In genomic region chrX:125436855-125437254, GRCh38 we compare ENCODE assay signal across 10 cellular contexts.
DNase-seq lines count a peak whose midpoint lies in the region; ATAC-seq and TF ChIP-seq lines count a peak whose summit lies in the region.
"Had no signal": no experiment of that assay in that cellular context is flagged by ENCODE, and none has a peak within 500 bp of the region (broad histone marks: within the 10 kb centered on the region; RNA-seq: fewer than 3 reads in every experiment).

No MANE protein-coding gene starts in this region.

- no peaks in the 10 kb centered on the region for H3K4me1 Mint-ChIP-seq in activated CD4-positive, alpha-beta T cell treated with anti-CD3 and anti-CD28 coated beads for 36 hours
- H3K4me1 Mint-ChIP-seq: activated naive CD4-positive, alpha-beta T cell treated with anti-CD3 and anti-CD28 coated beads, Interleukin-2, amount 50 U/mL, for 24 hours had no signal

- H3K4me3 ChIP-seq in left ventricle myocardium inferior: no peak overlapping the region
- H3K4me3 ChIP-seq in epithelial cell of proximal tubule (ENCODE audit: low read depth, low read length): no peak overlapping the region

- no peak overlapping the region for H3K4me3 Mint-ChIP-seq in activated CD4-positive, alpha-beta T cell treated with anti-CD3 and anti-CD28 coated beads for 36 hours
- H3K4me3 Mint-ChIP-seq: activated naive CD4-positive, alpha-beta T cell treated with anti-CD3 and anti-CD28 coated beads, Interleukin-2, amount 50 U/mL, for 24 hours; CD8-positive, alpha-beta T cell had no signal

- no peak for ATAC-seq in activated CD4-positive, alpha-beta T cell treated with anti-CD3 and anti-CD28 coated beads for 36 hours
- no peak for ATAC-seq in GM21367 (IDR thresholded peaks at IDR 0.05; ENCODE audit: unreplicated experiment)
- ATAC-seq: CD8-positive, alpha-beta T cell had no signal

- H3K27ac Mint-ChIP-seq in activated CD4-positive, alpha-beta T cell treated with anti-CD3 and anti-CD28 coated beads for 36 hours: no peak overlapping the region
- H3K27ac Mint-ChIP-seq: activated naive CD4-positive, alpha-beta T cell treated with anti-CD3 and anti-CD28 coated beads, Interleukin-2, amount 50 U/mL, for 24 hours; CD8-positive, alpha-beta T cell had no signal

- TF ChIP-seq CTCF in left ventricle myocardium inferior (IDR thresholded peaks at IDR 0.05; ENCODE audit: borderline replicate concordance) (peak; percentile 24), epithelial cell of proximal tubule (conservative IDR thresholded peaks at IDR 0.05; ENCODE audit: low read depth, low read length) (peak; percentile 58)

- H3K9me3 Mint-ChIP-seq in activated CD4-positive, alpha-beta T cell treated with anti-CD3 and anti-CD28 coated beads for 36 hours (ENCODE audit: low read depth): no peaks in the 10 kb centered on the region
- H3K9me3 Mint-ChIP-seq: activated naive CD4-positive, alpha-beta T cell treated with anti-CD3 and anti-CD28 coated beads, Interleukin-2, amount 50 U/mL, for 24 hours had no signal

- no peak overlapping the region for H3K27ac ChIP-seq in left ventricle myocardium inferior (replicated peaks)

- no peaks in the 10 kb centered on the region for H3K36me3 ChIP-seq in left ventricle myocardium inferior

- no peaks in the 10 kb centered on the region for H3K36me3 Mint-ChIP-seq in activated CD4-positive, alpha-beta T cell treated with anti-CD3 and anti-CD28 coated beads for 36 hours (ENCODE audit: low read depth)
- H3K36me3 Mint-ChIP-seq: activated naive CD4-positive, alpha-beta T cell treated with anti-CD3 and anti-CD28 coated beads, Interleukin-2, amount 50 U/mL, for 24 hours; CD8-positive, alpha-beta T cell had no signal

- POLR2A ChIA-PET in activated CD4-positive, alpha-beta T cell treated with anti-CD3 and anti-CD28 coated beads for 36 hours (lab: Charles Lee): no interaction called here

- CTCF ChIA-PET in activated CD4-positive, alpha-beta T cell treated with anti-CD3 and anti-CD28 coated beads for 36 hours (lab: Charles Lee): no interaction called here

- no peaks in the 10 kb centered on the region for H3K4me1 ChIP-seq in left ventricle myocardium inferior

- H3K9me3 ChIP-seq in left ventricle myocardium inferior (replicated peaks): no peaks in the 10 kb centered on the region

- no peaks in the 10 kb centered on the region for H3K27me3 ChIP-seq in left ventricle myocardium inferior (ENCODE audit: low read depth)

- H3K27me3 Mint-ChIP-seq in activated CD4-positive, alpha-beta T cell treated with anti-CD3 and anti-CD28 coated beads for 36 hours: no peaks in the 10 kb centered on the region
- H3K27me3 Mint-ChIP-seq: activated naive CD4-positive, alpha-beta T cell treated with anti-CD3 and anti-CD28 coated beads, Interleukin-2, amount 50 U/mL, for 24 hours had no signal

- DNase-seq in left ventricle myocardium inferior (no peak), cardiac septum (ENCODE audit: low spot score) (no peak), NCI-H1105 treated with DMSO at 0.1 percent for 48 hours (lab: John Stamatoyannopoulos, UW) (peak; percentile 21), epithelial cell of proximal tubule (ENCODE audit: low read depth) (peak; percentile 0), GM19238 (ENCODE audit: insufficient read length, low spot score) (no peak), NCI-H345 (lab: John Stamatoyannopoulos, UW) (no peak)
- no peak for DNase-seq in activated CD4-positive, alpha-beta T cell treated with anti-CD3 and anti-CD28 coated beads for 36 hours
- DNase-seq: CD8-positive, alpha-beta T cell had no signal

- intact Hi-C loops in left ventricle myocardium inferior (cut with micrococcal nuclease) (no loop called here), cardiac septum (cut with DNase I) (no loop called here)
- intact Hi-C loops in activated CD4-positive, alpha-beta T cell treated with anti-CD3 and anti-CD28 coated beads for 36 hours (cut with DNase I, micrococcal nuclease): no loop called here

Comparison
In these comparisons a context has a peak if more than half of its experiments do, and no peak if none do; other contexts are left out.
1. DNase-seq: peak in NCI-H1105 treated with DMSO at 0.1 percent for 48 hours (single experiment) and epithelial cell of proximal tubule (single experiment); none in left ventricle myocardium inferior (single experiment), cardiac septum (single experiment), GM19238 (single experiment), activated CD4-positive, alpha-beta T cell treated with anti-CD3 and anti-CD28 coated beads for 36 hours (single experiment) and NCI-H345 (single experiment).